Comparison of ENCODE assay signal across 2 cellular contexts in genomic region chr14:102739190-102739469, GRCh38.
TF ChIP-seq lines count a peak whose summit lies in the region.

No MANE protein-coding gene starts in this region.

TF ChIP-seq in A549, 52 proteins besides CTCF, POLR2A, EP300 and RAD21 (continued from another document):
- TF ChIP-seq, protein P1, sequence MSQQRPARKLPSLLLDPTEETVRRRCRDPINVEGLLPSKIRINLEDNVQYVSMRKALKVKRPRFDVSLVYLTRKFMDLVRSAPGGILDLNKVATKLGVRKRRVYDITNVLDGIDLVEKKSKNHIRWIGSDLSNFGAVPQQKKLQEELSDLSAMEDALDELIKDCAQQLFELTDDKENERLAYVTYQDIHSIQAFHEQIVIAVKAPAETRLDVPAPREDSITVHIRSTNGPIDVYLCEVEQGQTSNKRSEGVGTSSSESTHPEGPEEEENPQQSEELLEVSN (IDR thresholded peaks at IDR 0.05; ENCODE audit: borderline replicate concordance, low read depth), result no peak
- TF ChIP-seq KDM5A (IDR thresholded peaks at IDR 0.05) (no peak), RNF2 (IDR thresholded peaks at IDR 0.05; ENCODE audit: borderline replicate concordance, low read depth) (no peak), HMGXB4 (CRISPR knock-in tag; IDR thresholded peaks at IDR 0.05; ENCODE audit: borderline replicate concordance) (no peak), JUNB (IDR thresholded peaks at IDR 0.05) (no peak), TP53 (CRISPR knock-in tag; IDR thresholded peaks at IDR 0.05) (no peak), ZC3H11A (IDR thresholded peaks at IDR 0.05) (no peak), TFCP2L1 (CRISPR knock-in tag; IDR thresholded peaks at IDR 0.05) (no peak)
- TF ChIP-seq, protein P2, sequence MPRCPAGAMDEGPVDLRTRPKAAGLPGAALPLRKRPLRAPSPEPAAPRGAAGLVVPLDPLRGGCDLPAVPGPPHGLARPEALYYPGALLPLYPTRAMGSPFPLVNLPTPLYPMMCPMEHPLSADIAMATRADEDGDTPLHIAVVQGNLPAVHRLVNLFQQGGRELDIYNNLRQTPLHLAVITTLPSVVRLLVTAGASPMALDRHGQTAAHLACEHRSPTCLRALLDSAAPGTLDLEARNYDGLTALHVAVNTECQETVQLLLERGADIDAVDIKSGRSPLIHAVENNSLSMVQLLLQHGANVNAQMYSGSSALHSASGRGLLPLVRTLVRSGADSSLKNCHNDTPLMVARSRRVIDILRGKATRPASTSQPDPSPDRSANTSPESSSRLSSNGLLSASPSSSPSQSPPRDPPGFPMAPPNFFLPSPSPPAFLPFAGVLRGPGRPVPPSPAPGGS (IDR thresholded peaks at IDR 0.05), result no peak

TF ChIP-seq in GM23338, 12 proteins besides CTCF, POLR2A, EP300 and RAD21 (continued from another document):
- TF ChIP-seq ZNF462 (CRISPR knock-in tag; IDR thresholded peaks at IDR 0.05) (no peak), EZH2 (IDR thresholded peaks at IDR 0.05; ENCODE audit: low read depth, unreplicated experiment) (no peak), NANOG (IDR thresholded peaks at IDR 0.05; ENCODE audit: borderline replicate concordance) (no peak), ZNF114 (CRISPR knock-in tag; IDR thresholded peaks at IDR 0.05) (no peak), JUNB (IDR thresholded peaks at IDR 0.05; ENCODE audit: unreplicated experiment) (no peak), ETS1 (IDR thresholded peaks at IDR 0.05) (no peak), POLR2AphosphoS5 (IDR thresholded peaks at IDR 0.05; ENCODE audit: low read depth) (no peak), ZNF331 (CRISPR knock-in tag; IDR thresholded peaks at IDR 0.05; ENCODE audit: low read depth) (no peak)
- TF ChIP-seq, protein P3, sequence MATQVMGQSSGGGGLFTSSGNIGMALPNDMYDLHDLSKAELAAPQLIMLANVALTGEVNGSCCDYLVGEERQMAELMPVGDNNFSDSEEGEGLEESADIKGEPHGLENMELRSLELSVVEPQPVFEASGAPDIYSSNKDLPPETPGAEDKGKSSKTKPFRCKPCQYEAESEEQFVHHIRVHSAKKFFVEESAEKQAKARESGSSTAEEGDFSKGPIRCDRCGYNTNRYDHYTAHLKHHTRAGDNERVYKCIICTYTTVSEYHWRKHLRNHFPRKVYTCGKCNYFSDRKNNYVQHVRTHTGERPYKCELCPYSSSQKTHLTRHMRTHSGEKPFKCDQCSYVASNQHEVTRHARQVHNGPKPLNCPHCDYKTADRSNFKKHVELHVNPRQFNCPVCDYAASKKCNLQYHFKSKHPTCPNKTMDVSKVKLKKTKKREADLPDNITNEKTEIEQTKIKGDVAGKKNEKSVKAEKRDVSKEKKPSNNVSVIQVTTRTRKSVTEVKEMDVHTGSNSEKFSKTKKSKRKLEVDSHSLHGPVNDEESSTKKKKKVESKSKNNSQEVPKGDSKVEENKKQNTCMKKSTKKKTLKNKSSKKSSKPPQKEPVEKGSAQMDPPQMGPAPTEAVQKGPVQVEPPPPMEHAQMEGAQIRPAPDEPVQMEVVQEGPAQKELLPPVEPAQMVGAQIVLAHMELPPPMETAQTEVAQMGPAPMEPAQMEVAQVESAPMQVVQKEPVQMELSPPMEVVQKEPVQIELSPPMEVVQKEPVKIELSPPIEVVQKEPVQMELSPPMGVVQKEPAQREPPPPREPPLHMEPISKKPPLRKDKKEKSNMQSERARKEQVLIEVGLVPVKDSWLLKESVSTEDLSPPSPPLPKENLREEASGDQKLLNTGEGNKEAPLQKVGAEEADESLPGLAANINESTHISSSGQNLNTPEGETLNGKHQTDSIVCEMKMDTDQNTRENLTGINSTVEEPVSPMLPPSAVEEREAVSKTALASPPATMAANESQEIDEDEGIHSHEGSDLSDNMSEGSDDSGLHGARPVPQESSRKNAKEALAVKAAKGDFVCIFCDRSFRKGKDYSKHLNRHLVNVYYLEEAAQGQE (IDR thresholded peaks at IDR 0.05; ENCODE audit: unreplicated experiment), result no peak
